8 cellular contexts compared by ENCODE assay signal in the genomic region with DNA sequence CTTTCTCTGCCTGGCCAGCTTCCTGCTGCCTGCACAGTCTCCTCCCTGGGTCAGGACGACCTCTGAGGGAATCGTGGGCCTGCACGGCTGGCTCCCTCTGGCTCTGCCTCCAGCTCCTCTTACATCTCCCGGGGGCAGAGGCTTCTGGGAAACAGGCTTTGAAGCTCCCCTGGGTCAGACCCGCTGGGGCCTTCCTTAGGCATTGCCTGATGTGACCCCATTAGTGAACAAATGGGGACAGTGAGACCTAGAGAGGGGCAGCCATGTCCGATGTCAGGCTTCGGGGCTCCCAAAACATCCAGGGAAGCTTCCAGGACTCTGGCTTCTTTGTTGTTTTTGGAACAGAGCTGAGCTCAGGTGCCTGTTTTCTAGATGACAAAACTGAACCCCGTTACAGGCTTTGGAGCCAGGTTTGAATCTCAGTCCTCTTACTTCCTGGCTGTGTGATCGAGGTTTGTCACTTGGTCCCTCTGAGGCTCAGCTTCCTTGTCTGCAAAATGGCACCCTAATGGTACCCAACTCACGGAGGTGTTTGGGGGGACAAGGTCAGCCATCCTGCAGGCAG.
DNase-seq lines count a peak whose midpoint lies in the region; ATAC-seq, FAIRE-seq and TF ChIP-seq lines count a peak whose summit lies in the region.

No MANE protein-coding gene starts in this region.

- CTCF ChIA-PET in A549 (lab: Yijun Ruan, JAX) (interaction anchor here (0.7 to 4.1 kb wide), 15 partner anchors 9 to 938 kb away, joined by 3 to 14 read pairs (median 4); partner anchors contain the start of gene BCAS4), OCI-LY7 (lab: Charles Lee; ENCODE audit: unreplicated experiment) (no interaction called here)
- CTCF ChIA-PET in naive thymus-derived CD4-positive, alpha-beta T cell (lab: Charles Lee): interaction anchor here (0.7 kb wide), 1 partner anchor 13 kb away, joined by 3 read pairs; no protein-coding TSS in a partner anchor

- 0 out of 6 replicates have a peak, but pooled peaks of 1 of the 2 experiments have one; percentile 2 for ATAC-seq in A549
- no peak for ATAC-seq in GM19035 (IDR thresholded peaks at IDR 0.05; ENCODE audit: unreplicated experiment)
- no peak for ATAC-seq in GM21576 (IDR thresholded peaks at IDR 0.05; ENCODE audit: unreplicated experiment)
- ATAC-seq in naive thymus-derived CD4-positive, alpha-beta T cell: no peak

- H3K36me3 ChIP-seq in OCI-LY7 (ENCODE audit: insufficient read depth, low read length): no peaks in the 10 kb centered on the region
- no peaks in the 10 kb centered on the region for H3K36me3 ChIP-seq in esophagus (ENCODE audit: control insufficient read depth in 2 of 2, insufficient read depth in 2 of 2, low read length in 1 of 2)
- H3K36me3 ChIP-seq in neutrophil: peaks cover 34% of the 10 kb centered on the region
- H3K36me3 ChIP-seq in naive thymus-derived CD4-positive, alpha-beta T cell (ENCODE audit: control insufficient read depth in 2 of 3, insufficient read depth in 3 of 3, low read length in 3 of 3): no peaks in the 10 kb centered on the region

- no peak for TF ChIP-seq RAD21 in A549 (conservative IDR thresholded peaks at IDR 0.05 in 1 of 2, IDR thresholded peaks at IDR 0.05 in 1 of 2)

- peaks cover 0 to 17% (median 0%) of the 10 kb centered on the region in 7 donors for H3K4me1 Mint-ChIP-seq in naive thymus-derived CD4-positive, alpha-beta T cell

- POLR2A ChIA-PET in A549 (lab: Yijun Ruan, JAX): interaction anchor here (0.7 to 2.6 kb wide), 4 partner anchors 23 to 94 kb away, joined by 3 to 9 read pairs (median 4); partner anchors contain the start of gene CEBPB
- POLR2A ChIA-PET in OCI-LY7 (lab: Charles Lee): interaction anchor here (0.6 to 1.4 kb wide), 3 partner anchors 10 to 713 kb away, joined by 3 to 5 read pairs (median 4); no protein-coding TSS in a partner anchor
- POLR2A ChIA-PET in naive thymus-derived CD4-positive, alpha-beta T cell (lab: Charles Lee): no interaction called here

- TF ChIP-seq CTCF in A549 (IDR thresholded peaks at IDR 0.05) (no peak), OCI-LY7 (conservative IDR thresholded peaks at IDR 0.05; ENCODE audit: low read length) (no peak), neutrophil (IDR thresholded peaks at IDR 0.05) (no peak)

- 90% methylated on average over 9 of the region's 10 CpGs for WGBS in A549 (ENCODE audit: missing lambda C conversion rate)
- 72 to 73% methylated on average over 10 of the region's 10 CpGs for WGBS in esophagus, 2 donors

- peaks cover 73% of the 10 kb centered on the region for H3K4me1 ChIP-seq in A549
- peaks cover 22% of the 10 kb centered on the region for H3K4me1 ChIP-seq in OCI-LY7 (ENCODE audit: insufficient read depth, low read length, poor library complexity, severe bottlenecking)
- H3K4me1 ChIP-seq in esophagus (ENCODE audit: control insufficient read depth in 2 of 2, insufficient read depth in 2 of 2, low read length in 1 of 2): peaks cover 4 to 21% of the 10 kb centered on the region in 2 donors
- H3K4me1 ChIP-seq in neutrophil (ENCODE audit: control insufficient read depth in 1 of 2, insufficient read depth in 1 of 2, low read depth in 1 of 2, low read length in 1 of 2): peaks cover 56 to 58% of the 10 kb centered on the region in 2 experiments
- no peaks in the 10 kb centered on the region for H3K4me1 ChIP-seq in naive thymus-derived CD4-positive, alpha-beta T cell (ENCODE audit: control insufficient read depth in 2 of 2, insufficient read depth in 2 of 2, low read length in 2 of 2)

- no peak for TF ChIP-seq POLR2A in A549 (IDR thresholded peaks at IDR 0.05; ENCODE audit: low read length)

- H3K4me3 ChIP-seq in A549 (no peak overlapping the region), OCI-LY7 (ENCODE audit: low read depth, low read length, poor library complexity, severe bottlenecking) (no peak overlapping the region), esophagus (ENCODE audit: low read depth in 1 of 2, low read length in 2 of 2) (no peak overlapping the region), neutrophil (ENCODE audit: low read depth in 1 of 2, low read length in 1 of 2) (peak overlapping the region in 1 of 2 experiments; percentile 38)
- no peak overlapping the region for H3K4me3 ChIP-seq in naive thymus-derived CD4-positive, alpha-beta T cell (ENCODE audit: low read length)

- no peak for DNase-seq in A549 (ENCODE audit: low read depth in 1 of 2, low spot score in 1 of 2)
- peak; percentile 29 for DNase-seq in OCI-LY7 (ENCODE audit: low spot score)
- no peak for DNase-seq in HTR-8/SVneo (ENCODE audit: insufficient read length, low spot score)
- DNase-seq in naive thymus-derived CD4-positive, alpha-beta T cell: no peak

- no peaks in the 10 kb centered on the region for H3K79me2 ChIP-seq in OCI-LY7 (ENCODE audit: insufficient read depth, low read depth, low read length)

- peak overlapping the region; percentile 96 for H3K27ac ChIP-seq in A549
- H3K27ac ChIP-seq in OCI-LY7 (ENCODE audit: low read depth, low read length, poor library complexity, severe bottlenecking): no peak overlapping the region
- H3K27ac ChIP-seq in esophagus (ENCODE audit: low read depth in 2 of 2, low read length in 1 of 2): peak overlapping the region; percentile 78 to 92
- peak overlapping the region; percentile 100 for H3K27ac ChIP-seq in neutrophil
- H3K27ac ChIP-seq in naive thymus-derived CD4-positive, alpha-beta T cell (ENCODE audit: low read depth, low read length): no peak overlapping the region

- H3K9me3 ChIP-seq in A549: 0 out of 3 replicates have a peak, but pooled peaks cover 2% of the 10 kb centered on the region
- H3K9me3 ChIP-seq in OCI-LY7 (ENCODE audit: low read length): no peaks in the 10 kb centered on the region
- no peaks in the 10 kb centered on the region for H3K9me3 ChIP-seq in esophagus (ENCODE audit: control insufficient read depth in 2 of 2, insufficient read depth in 1 of 2, low read depth in 1 of 2, low read length in 1 of 2)
- H3K9me3 ChIP-seq in neutrophil: no peaks in the 10 kb centered on the region
- H3K9me3 ChIP-seq in naive thymus-derived CD4-positive, alpha-beta T cell (ENCODE audit: control insufficient read depth in 2 of 3, low read length in 3 of 3): no peaks in the 10 kb centered on the region

- FAIRE-seq in A549 (lab: Jason Lieb, UNC) (no peak), HTR-8/SVneo (lab: Jason Lieb, UNC) (no peak)

- BruUV-seq in OCI-LY7 (replicated peaks; lab: Mats Ljungman, UMichigan): no TSS peak

- H3K4me3 Mint-ChIP-seq in naive thymus-derived CD4-positive, alpha-beta T cell: no peak overlapping the region

- H3K4me2 ChIP-seq in A549 (peak overlapping the region; percentile 77), OCI-LY7 (ENCODE audit: low read length) (peak overlapping the region; percentile 54)

- H3K27me3 ChIP-seq in esophagus (ENCODE audit: control insufficient read depth in 1 of 2, insufficient read depth in 2 of 2, low read length in 2 of 2) (no peaks in the 10 kb centered on the region), neutrophil (no peaks in the 10 kb centered on the region)
- no peaks in the 10 kb centered on the region for H3K27me3 ChIP-seq in naive thymus-derived CD4-positive, alpha-beta T cell (ENCODE audit: control insufficient read depth in 2 of 2, insufficient read depth in 2 of 2, low read length in 2 of 2)

- no peaks in the 10 kb centered on the region for H3K36me3 Mint-ChIP-seq in naive thymus-derived CD4-positive, alpha-beta T cell

- peak overlapping the region; percentile 97 for H2AFZ ChIP-seq in OCI-LY7 (ENCODE audit: low read length)

- TF ChIP-seq EP300 in A549 (IDR thresholded peaks at IDR 0.05): no peak

- H3K9me2 ChIP-seq in OCI-LY7 (ENCODE audit: insufficient read depth, low read length): no peaks in the 10 kb centered on the region

- intact Hi-C loops in OCI-LY7 (cut with micrococcal nuclease; ENCODE audit: unreplicated experiment): loop anchor here (5.0 kb wide), 1 partner anchor 93 kb away; the partner anchor contains the start of gene CEBPB
- intact Hi-C loops in naive thymus-derived CD4-positive, alpha-beta T cell (cut with micrococcal nuclease): no loop called here

- H3K27ac Mint-ChIP-seq in naive thymus-derived CD4-positive, alpha-beta T cell: peak overlapping the region in 1 of 9 donors; percentile 60

- no peaks in the 10 kb centered on the region for H4K20me1 ChIP-seq in OCI-LY7 (ENCODE audit: insufficient read depth, low read length)

- H3K9me3 Mint-ChIP-seq in naive thymus-derived CD4-positive, alpha-beta T cell: no peaks in the 10 kb centered on the region

- H3K27me3 Mint-ChIP-seq in naive thymus-derived CD4-positive, alpha-beta T cell: peaks cover 0 to 10% (median 4%) of the 10 kb centered on the region in 5 donors

TF ChIP-seq in A549, 52 proteins besides CTCF, POLR2A, EP300 and RAD21:
- TF ChIP-seq ESRRA (IDR thresholded peaks at IDR 0.05; ENCODE audit: borderline replicate concordance, low read length) (no peak), POLR2AphosphoS2 (conservative IDR thresholded peaks at IDR 0.05; ENCODE audit: low read length) (no peak), REST (IDR thresholded peaks at IDR 0.05) (no peak), BHLHE40 (IDR thresholded peaks at IDR 0.05; ENCODE audit: low read depth, low read length) (no peak), HOXB13 (CRISPR knock-in tag; IDR thresholded peaks at IDR 0.05; ENCODE audit: low read depth) (0 out of 2 replicates have a peak, but pooled peaks have one; percentile 53), FOSL2 (IDR thresholded peaks at IDR 0.05) (no peak), FOSL2 (CRISPR knock-in tag; IDR thresholded peaks at IDR 0.05) (no peak)
TF ChIP-seq in A549: peak in this region for 1.

Comparison
In these comparisons a context has a peak if more than half of its experiments do, and no peak if none do; other contexts are left out.
1. H3K27ac ChIP-seq: peak in A549 (2 of 2), esophagus (2 of 2) and neutrophil (single experiment); none in OCI-LY7 (single experiment) and naive thymus-derived CD4-positive, alpha-beta T cell (single experiment).